Comparison of ENCODE assay signal across 18 cellular contexts in the genomic region with DNA sequence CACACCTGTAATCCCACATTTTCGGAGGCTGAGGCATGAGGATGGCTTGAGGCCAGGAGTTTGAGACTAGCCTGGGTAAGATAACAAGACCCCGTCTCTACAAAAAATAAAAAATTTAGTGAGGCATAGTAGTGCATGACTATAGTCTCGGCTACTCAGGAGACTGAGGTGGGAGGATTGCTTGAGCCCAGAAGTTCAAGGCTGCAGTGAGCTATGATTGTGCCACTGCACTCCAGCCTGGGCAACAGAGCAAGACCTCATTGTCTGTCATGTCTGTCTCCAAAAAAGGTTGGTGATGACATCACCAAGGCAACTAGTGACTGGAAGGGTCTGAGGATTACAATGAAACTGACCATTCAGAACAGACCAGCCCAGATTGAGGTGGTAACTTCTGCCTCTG.
"Had no signal": no experiment of that assay in that cellular context is flagged by ENCODE, and none has a peak within 500 bp of the region (broad histone marks: within the 10 kb centered on the region; RNA-seq: fewer than 3 reads in every experiment).

No MANE protein-coding gene starts in this region.

- FAIRE-seq: endometrium, small intestine, urothelium cell line had no signal

- H3K36me3 ChIP-seq: gastrocnemius medialis, heart right ventricle, neutrophil, suprapubic skin, thyroid gland had no signal

- H3K36me3 Mint-ChIP-seq: type B pancreatic cell had no signal

- H3K9me3 ChIP-seq: gastrocnemius medialis, mucosa of descending colon, neutrophil, suprapubic skin, thyroid gland had no signal

- ATAC-seq: esophagus mucosa; gastrocnemius medialis; heart right ventricle; mucosa of descending colon; naive thymus-derived CD8-positive, alpha-beta T cell had no signal

- DNase-seq: effector memory CD4-positive, alpha-beta T cell; gastrocnemius medialis; heart right ventricle; hypothalamus; islet precursor cell; mucosa of descending colon; naive thymus-derived CD8-positive, alpha-beta T cell; posterior cingulate gyrus; small intestine; stimulated activated CD4-positive, alpha-beta T cell treated with anti-CD3 and anti-CD28 coated beads, Interleukin-12 subunit alpha, Interleukin-12 subunit beta, amount 100 ng/mL, for 4 hours; stimulated activated naive CD4-positive, alpha-beta T cell; thyroid gland had no signal

- H3K4me1 Mint-ChIP-seq: naive thymus-derived CD8-positive, alpha-beta T cell had no signal

- H3K4me1 ChIP-seq: gastrocnemius medialis, heart right ventricle, suprapubic skin, thyroid gland had no signal

- H3K4me3 Mint-ChIP-seq: naive thymus-derived CD8-positive, alpha-beta T cell; type B pancreatic cell had no signal

- H3K27ac ChIP-seq: gastrocnemius medialis, heart right ventricle, neutrophil, suprapubic skin, thyroid gland had no signal

- H3K4me3 ChIP-seq: gastrocnemius medialis, heart right ventricle, mucosa of descending colon, suprapubic skin, thyroid gland had no signal

- H3K27me3 ChIP-seq: gastrocnemius medialis, heart right ventricle, neutrophil, suprapubic skin, thyroid gland had no signal

- H3K27ac Mint-ChIP-seq: naive thymus-derived CD8-positive, alpha-beta T cell; type B pancreatic cell had no signal
